30 cellular contexts compared by ENCODE assay signal in genomic region chr19:17953316-17953801, GRCh38. TPM values are rescaled to one million over a fixed set of nuclear protein-coding genes. Genes with fewer than 3 reads are reported as not detected.
DNase-seq lines count a peak whose midpoint lies in the region; ATAC-seq, FAIRE-seq and TF ChIP-seq lines count a peak whose summit lies in the region.
"Had no signal": no experiment of that assay in that cellular context is flagged by ENCODE, and none has a peak within 500 bp of the region (broad histone marks: within the 10 kb centered on the region; RNA-seq: fewer than 3 reads in every experiment).

No MANE protein-coding gene starts in this region.

- no peaks in the 10 kb centered on the region for H3K79me1 ChIP-seq in H1 (ENCODE audit: low read depth, low read length)

- TF ChIP-seq EP300 in H1 (IDR thresholded peaks at IDR 0.05; ENCODE audit: borderline replicate concordance in 1 of 2, low read depth in 2 of 2, low read length in 2 of 2): no peak

- H4K20me1 ChIP-seq in BLaER1 (peaks cover 55% of the 10 kb centered on the region), H1 (replicated peaks in 1 of 2; ENCODE audit: control insufficient read depth in 1 of 2, insufficient read depth in 2 of 2, low read length in 2 of 2) (peaks cover 0 to 3% of the 10 kb centered on the region in 2 experiments)

- no peak overlapping the region for H3K23ac ChIP-seq in H1 (ENCODE audit: insufficient read length)

- H3K18ac ChIP-seq in H1 (ENCODE audit: extremely low read depth, low read length): no peak overlapping the region; the same call in 1 of the 2 replicates

- H3K9me3 ChIP-seq in BLaER1 (no peaks in the 10 kb centered on the region), HUES48 (ENCODE audit: control insufficient read depth, insufficient read depth, low read length) (no peaks in the 10 kb centered on the region), H1 (ENCODE audit: insufficient read depth in 2 of 2, low read depth in 1 of 2, low read length in 1 of 2) (no peaks in the 10 kb centered on the region), left lung (no peaks in the 10 kb centered on the region)
- H3K9me3 ChIP-seq: ascending aorta had no signal

- no peak overlapping the region for H2BK15ac ChIP-seq in H1 (ENCODE audit: low read length)

- no peak for FAIRE-seq in H1 (lab: Jason Lieb, UNC)
- FAIRE-seq: GM12891, keratinocyte, TTC549 had no signal

- H3K9ac ChIP-seq in BLaER1 (no peak overlapping the region), HUES48 (ENCODE audit: low read depth, low read length) (no peak overlapping the region), H1 (replicated peaks in 1 of 4; ENCODE audit: extremely low read depth in 1 of 4, low read depth in 3 of 4, low read length in 3 of 4) (no peak overlapping the region)
- H3K9ac ChIP-seq: parathyroid adenoma had no signal

- H3K27ac ChIP-seq in BLaER1 (no peak overlapping the region), HUES48 (ENCODE audit: low read depth, low read length) (no peak overlapping the region), H1 (ENCODE audit: low read depth, low read length) (no peak overlapping the region), left lung (no peak overlapping the region)
- H3K27ac ChIP-seq: ascending aorta, parathyroid adenoma had no signal

- no peak overlapping the region for H3K56ac ChIP-seq in H1 (replicated peaks; ENCODE audit: insufficient read length, low read depth, low read length)

- H3K36me3 ChIP-seq in BLaER1 (no peaks in the 10 kb centered on the region), HUES48 (ENCODE audit: control insufficient read depth, insufficient read depth, low read length) (no peaks in the 10 kb centered on the region; the same call in 1 of the 2 replicates), H1 (ENCODE audit: control insufficient read depth in 2 of 4, insufficient read depth in 4 of 4, low read length in 3 of 4) (no peaks in the 10 kb centered on the region), left lung (no peaks in the 10 kb centered on the region)
- H3K36me3 ChIP-seq: ascending aorta had no signal

- H2BK5ac ChIP-seq in H1 (ENCODE audit: low read depth, low read length): no peak overlapping the region

- in situ Hi-C loops in G401 (cut with HindIII; ENCODE audit: low sequenced_read_pairs): loop anchor here (5.0 kb wide), 1 partner anchor 39 kb away; no protein-coding TSS in a partner anchor

- H3K4me1 ChIP-seq in BLaER1 (peaks cover 53% of the 10 kb centered on the region), HUES48 (ENCODE audit: control insufficient read depth, insufficient read depth, low read length) (peaks cover 19% of the 10 kb centered on the region), H1 (replicated peaks in 1 of 4; ENCODE audit: control insufficient read depth in 3 of 4, insufficient read depth in 4 of 4, low read length in 3 of 4) (peaks cover 0 to 39% (median 21%) of the 10 kb centered on the region in 4 experiments; a peak in 6 of 7 replicates), left lung (peaks cover 9 to 43% of the 10 kb centered on the region in 2 donors)

- TF ChIP-seq CTCF in H1 (IDR thresholded peaks at IDR 0.05; ENCODE audit: control extremely low read depth in 1 of 3, insufficient read depth in 1 of 3, low read depth in 1 of 3, low read length in 3 of 3): no peak
- no peak for TF ChIP-seq CTCF in nephron progenitor cell (IDR thresholded peaks at IDR 0.05)
- no peak for TF ChIP-seq CTCF in left lung (IDR thresholded peaks at IDR 0.05)

- POLR2A ChIA-PET in H1 (lab: Charles Lee; ENCODE audit: partially characterized antibody): interaction anchor here (1.1 to 4.1 kb wide), 8 partner anchors 9 to 94 kb away, joined by 3 to 21 read pairs (median 5); partner anchors contain the start of genes CCDC124 and RPL18A

- peak overlapping the region; percentile 93 for H3K4me2 ChIP-seq in BLaER1
- peak overlapping the region; percentile 88 to 94; a peak in 3 of 4 replicates for H3K4me2 ChIP-seq in H1 (ENCODE audit: insufficient read depth in 1 of 2, low read depth in 2 of 2, low read length in 2 of 2)

- H3K4me3 ChIP-seq in BLaER1 (peak overlapping the region; percentile 61; the same call in 1 of the 2 replicates), HUES48 (ENCODE audit: low read depth, low read length) (0 out of 2 replicates have a peak overlapping the region, but pooled peaks have one; percentile 60), H1 (ENCODE audit: extremely low read depth in 1 of 4, insufficient read depth in 2 of 4, low read depth in 3 of 4, low read length in 4 of 4) (peak overlapping the region in 1 of 4 experiments; percentile 73; a peak in 2 of 8 replicates), left lung (no peak overlapping the region)
- H3K4me3 ChIP-seq: ascending aorta, lung had no signal

- no peak overlapping the region for H3K27ac Mint-ChIP-seq in nephron progenitor cell
- H3K27ac Mint-ChIP-seq: activated naive CD8-positive, alpha-beta T cell; activated T-helper 1 cell treated with anti-CD3 and anti-CD28 coated beads, Interleukin-12 subunit alpha, Interleukin-12 subunit beta, Interleukin-2, Interleukin-4 antibody, amounts not matched to agents 30 ng/mL and 10 ng/mL and 1 ng/mL, durations not matched to agents 14 hours and 24 hours and 36 hours; HFFc6 had no signal

- no peak overlapping the region for H2AFZ ChIP-seq in H1 (ENCODE audit: low read length)
- H2AFZ ChIP-seq: parathyroid adenoma had no signal

- intact Hi-C loops in left lung (cut with DNase I): no loop called here

- H3K79me2 ChIP-seq in H1 (ENCODE audit: control insufficient read depth in 1 of 2, insufficient read depth in 2 of 2, low read length in 2 of 2): no peaks in the 10 kb centered on the region
- H3K79me2 ChIP-seq: parathyroid adenoma had no signal

- ATAC-seq in left lung: no peak
- ATAC-seq: PC-3, sciatic nerve had no signal

- no peak overlapping the region for H2BK12ac ChIP-seq in H1 (ENCODE audit: low read depth, low read length)

- no peak overlapping the region for H4K8ac ChIP-seq in H1 (ENCODE audit: extremely low read depth, insufficient read depth, low read length)

- no peaks in the 10 kb centered on the region for H3K9me3 Mint-ChIP-seq in nephron progenitor cell
- H3K9me3 Mint-ChIP-seq: activated CD4-positive, alpha-beta T cell treated with anti-CD3 and anti-CD28 coated beads, Interleukin-2, amount 10 ng/mL, durations not matched to agents 24 days and 14 days; activated T-helper 1 cell treated with anti-CD3 and anti-CD28 coated beads, Interleukin-12 subunit alpha, Interleukin-12 subunit beta, Interleukin-2, Interleukin-4 antibody, amounts not matched to agents 30 ng/mL and 10 ng/mL and 1 ng/mL, durations not matched to agents 14 hours and 24 hours and 36 hours; HFFc6 had no signal

- no peak overlapping the region for H4K5ac ChIP-seq in H1 (ENCODE audit: insufficient read length, low read depth, low read length)

- H3K4ac ChIP-seq in H1 (replicated peaks; ENCODE audit: insufficient read length, low read depth, low read length): no peak overlapping the region

- H2AK5ac ChIP-seq in H1 (ENCODE audit: low read depth, low read length): no peak overlapping the region

- no peak for TF ChIP-seq RAD21 in H1 (IDR thresholded peaks at IDR 0.05 in 1 of 2, conservative IDR thresholded peaks at IDR 0.05 in 1 of 2; ENCODE audit: low read depth in 2 of 2, low read length in 2 of 2)

- 74% methylated on average over 7 of the region's 7 CpGs; no CpG with 5 or more reads in 1 of the 2 experiments for WGBS in H1 (ENCODE audit: extremely low coverage in 1 of 2, insufficient coverage in 1 of 2, insufficient read length in 1 of 2, insufficient replicate concordance in 2 of 2, low coverage in 1 of 2, low lambda C conversion rate in 2 of 2, missing lambda C conversion rate in 1 of 2), 2 experiments

- peaks cover 26% of the 10 kb centered on the region for H3K23me2 ChIP-seq in H1 (ENCODE audit: low read depth, low read length)

- CTCF ChIA-PET in H1 (lab: Charles Lee; ENCODE audit: partially characterized antibody): interaction anchor here (0.6 to 21.5 kb wide), 9 partner anchors 10 to 433 kb away, joined by 3 to 271 read pairs (median 6); partner anchors contain the start of genes GDF15 and KCNN1

- no peak overlapping the region for H3K14ac ChIP-seq in H1 (ENCODE audit: insufficient read length)

- peaks cover 8% of the 10 kb centered on the region for H3K36me3 Mint-ChIP-seq in nephron progenitor cell (ENCODE audit: low read depth)
- H3K36me3 Mint-ChIP-seq: activated naive CD8-positive, alpha-beta T cell; CD4-positive, CD25-positive, alpha-beta regulatory T cell had no signal

- H3K27me3 Mint-ChIP-seq in nephron progenitor cell (ENCODE audit: low read depth, poor library complexity): peaks cover 71% of the 10 kb centered on the region

- H3K27me3 ChIP-seq in BLaER1: peaks cover 88% of the 10 kb centered on the region
- peaks cover 58% of the 10 kb centered on the region for H3K27me3 ChIP-seq in HUES48 (ENCODE audit: control insufficient read depth, insufficient read depth, low read length)
- H3K27me3 ChIP-seq in H1 (replicated peaks in 1 of 4; ENCODE audit: control insufficient read depth in 3 of 4, extremely low read depth in 1 of 4, insufficient read depth in 3 of 4, low read length in 3 of 4): peaks cover 19 to 55% (median 52%) of the 10 kb centered on the region in 4 experiments
- peaks cover 56 to 95% of the 10 kb centered on the region in 2 donors for H3K27me3 ChIP-seq in left lung

- no peak overlapping the region for H2BK120ac ChIP-seq in H1 (replicated peaks; ENCODE audit: low read depth, low read length)

- no peak for TF ChIP-seq POLR2A in H1 (IDR thresholded peaks at IDR 0.05; ENCODE audit: control extremely low read depth in 1 of 2, low read depth in 2 of 2, low read length in 2 of 2)

- H3K4me3 Mint-ChIP-seq in nephron progenitor cell: peak overlapping the region; percentile 81
- H3K4me3 Mint-ChIP-seq: activated CD4-positive, alpha-beta T cell treated with anti-CD3 and anti-CD28 coated beads, Interleukin-2, amount 10 ng/mL, durations not matched to agents 24 days and 14 days; activated naive CD8-positive, alpha-beta T cell; HFFc6 had no signal

- H4K91ac ChIP-seq in H1 (replicated peaks; ENCODE audit: insufficient read length, low read length): no peak overlapping the region

- DNase-seq in H1 (ENCODE audit: low read depth in 1 of 2, low spot score in 2 of 2): no peak
- DNase-seq in nephron progenitor cell: no peak
- DNase-seq in G401 (ENCODE audit: low spot score): no peak
- DNase-seq in NK-92 (lab: John Stamatoyannopoulos, UW; ENCODE audit: unreplicated experiment): no peak
- no peak for DNase-seq in NCI-H146 treated with DMSO at 0.1 percent for 48 hours (lab: John Stamatoyannopoulos, UW; ENCODE audit: unreplicated experiment)
- no peak for DNase-seq in left lung
- DNase-seq: ACHN; activated CD4-positive, alpha-beta T cell treated with anti-CD3 and anti-CD28 coated beads, Interleukin-2, amount 10 ng/mL, durations not matched to agents 24 days and 14 days; CD4-positive, CD25-positive, alpha-beta regulatory T cell; foreskin fibroblast; HFFc6; Karpas-422; NCI-H187 treated with DMSO at 0.1 percent for 48 hours; NCI-H2227 treated with DMSO at 0.1 percent for 48 hours; NCI-H748 treated with DMSO at 0.1 percent for 48 hours; PC-3; SHP77 had no signal

- H2BK20ac ChIP-seq in H1 (ENCODE audit: low read length): peak overlapping the region; percentile 75; the same call in 1 of the 2 replicates

- peaks cover 45% of the 10 kb centered on the region for H3K4me1 Mint-ChIP-seq in nephron progenitor cell

RNA-seq across cellular contexts. Expression of gene KCNN1, which starts 13.5 kb away (rescaled TPM):
- total RNA-seq in H1 (2021; fragmentation: NEBNext Ultra II Directional; extraction: Animal tissue kit (Norgen Biotek cat#: 25700)): 9.3 and 11.0 TPM in 2 replicates
- polyA plus RNA-seq in H1 (2011; rRNA removed): 12.5 and 19.3 TPM in 2 replicates
- polyA plus RNA-seq in H1 (2011; cell fraction: cytosol; rRNA removed): 13.7 TPM
- 21.8 TPM for polyA plus RNA-seq in H1 (2011; cell fraction: nucleus; rRNA removed)
- 4.1 to 10.5 TPM (median 8.4 TPM) in 4 replicates for polyA plus RNA-seq in H1 (2012, experiment 1 of 2)
- polyA plus RNA-seq in H1 (2012, experiment 2 of 2): 5.8 TPM
- polyA plus RNA-seq in H1 (2013, experiment 1 of 2): 6.0 TPM
- 5.9 TPM for polyA plus RNA-seq in H1 (2013, experiment 2 of 2)
- 6.7 and 7.7 TPM in 2 replicates for polyA minus RNA-seq in H1 (2011; rRNA and poly(A)+ RNA removed)
- polyA minus RNA-seq in H1 (2011; cell fraction: cytosol; rRNA and poly(A)+ RNA removed): 15.0 TPM
- 14.4 TPM for polyA minus RNA-seq in H1 (2011; cell fraction: nucleus; rRNA and poly(A)+ RNA removed)
- total RNA-seq in G401 (2014; rRNA removed; shearing (Covaris generic)): 13.2 and 16.0 TPM in 2 replicates
- under 1 TPM; 0.06 to 0.10 TPM for total RNA-seq in left lung
- total RNA-seq: activated CD4-positive, alpha-beta T cell treated with anti-CD3 and anti-CD28 coated beads, Interleukin-2, amount 10 ng/mL, durations not matched to agents 24 days and 14 days; activated T-helper 1 cell treated with anti-CD3 and anti-CD28 coated beads, Interleukin-12 subunit alpha, Interleukin-12 subunit beta, Interleukin-2, Interleukin-4 antibody, amounts not matched to agents 30 ng/mL and 10 ng/mL and 1 ng/mL, durations not matched to agents 14 hours and 24 hours and 36 hours; ascending aorta; CD4-positive, CD25-positive, alpha-beta regulatory T cell; epithelial cell of proximal tubule; HFFc6; HT1080; PC-3 had no signal
- polyA plus RNA-seq: CD4-positive, CD25-positive, alpha-beta regulatory T cell; keratinocyte had no signal

RNA-seq across cellular contexts. Expression of gene CCDC124, which starts 20.5 kb away (rescaled TPM):
- 101 and 103 TPM in 2 replicates for total RNA-seq in H1 (2021; fragmentation: NEBNext Ultra II Directional; extraction: Animal tissue kit (Norgen Biotek cat#: 25700))
- 95.2 and 135 TPM in 2 replicates for polyA plus RNA-seq in H1 (2011; rRNA removed)
- 144 TPM for polyA plus RNA-seq in H1 (2011; cell fraction: cytosol; rRNA removed)
- polyA plus RNA-seq in H1 (2011; cell fraction: nucleus; rRNA removed): 88.6 TPM
- 87.6 to 144 TPM (median 124 TPM) in 4 replicates for polyA plus RNA-seq in H1 (2012, experiment 1 of 2)
- polyA plus RNA-seq in H1 (2012, experiment 2 of 2): 94.8 TPM
- polyA plus RNA-seq in H1 (2013, experiment 1 of 2): 71.0 TPM
- 71.2 TPM for polyA plus RNA-seq in H1 (2013, experiment 2 of 2)
- 5.9 and 7.2 TPM in 2 replicates for polyA minus RNA-seq in H1 (2011; rRNA and poly(A)+ RNA removed)
- 27.8 TPM for polyA minus RNA-seq in H1 (2011; cell fraction: cytosol; rRNA and poly(A)+ RNA removed)
- 20.0 TPM for polyA minus RNA-seq in H1 (2011; cell fraction: nucleus; rRNA and poly(A)+ RNA removed)
- 181 and 230 TPM in 2 replicates for total RNA-seq in G401 (2014; rRNA removed; shearing (Covaris generic))
- total RNA-seq in left lung: 10 to 100 TPM; 60.5 to 75.7 TPM

RNA-seq across cellular contexts. Expression of gene ARRDC2, which starts 54.6 kb away (rescaled TPM):
- total RNA-seq in H1 (2021; fragmentation: NEBNext Ultra II Directional; extraction: Animal tissue kit (Norgen Biotek cat#: 25700)): 6.2 and 6.9 TPM in 2 replicates
- polyA plus RNA-seq in H1 (2011; rRNA removed): 5.4 and 5.8 TPM in 2 replicates
- 6.6 TPM for polyA plus RNA-seq in H1 (2011; cell fraction: cytosol; rRNA removed)
- polyA plus RNA-seq in H1 (2011; cell fraction: nucleus; rRNA removed): 9.2 TPM
- polyA plus RNA-seq in H1 (2012, experiment 1 of 2): 5.2 to 7.8 TPM (median 5.9 TPM) in 4 replicates
- polyA plus RNA-seq in H1 (2012, experiment 2 of 2): 4.6 TPM
- 3.4 TPM for polyA plus RNA-seq in H1 (2013, experiment 1 of 2)
- 3.6 TPM for polyA plus RNA-seq in H1 (2013, experiment 2 of 2)
- 2.7 and 6.1 TPM in 2 replicates for polyA minus RNA-seq in H1 (2011; rRNA and poly(A)+ RNA removed)
- 7.0 TPM for polyA minus RNA-seq in H1 (2011; cell fraction: cytosol; rRNA and poly(A)+ RNA removed)
- 10.7 TPM for polyA minus RNA-seq in H1 (2011; cell fraction: nucleus; rRNA and poly(A)+ RNA removed)
- total RNA-seq in G401 (2014; rRNA removed; shearing (Covaris generic)): 19.1 and 26.0 TPM in 2 replicates
- total RNA-seq in left lung: 10 to 100 TPM; 23.3 to 37.8 TPM

Comparison
In these comparisons a context has a peak if more than half of its experiments do, and no peak if none do; other contexts are left out.
1. H3K4me3 ChIP-seq: peak in BLaER1 (single experiment) and HUES48 (single experiment); none in left lung (0 of 2).